In the genomic region with DNA sequence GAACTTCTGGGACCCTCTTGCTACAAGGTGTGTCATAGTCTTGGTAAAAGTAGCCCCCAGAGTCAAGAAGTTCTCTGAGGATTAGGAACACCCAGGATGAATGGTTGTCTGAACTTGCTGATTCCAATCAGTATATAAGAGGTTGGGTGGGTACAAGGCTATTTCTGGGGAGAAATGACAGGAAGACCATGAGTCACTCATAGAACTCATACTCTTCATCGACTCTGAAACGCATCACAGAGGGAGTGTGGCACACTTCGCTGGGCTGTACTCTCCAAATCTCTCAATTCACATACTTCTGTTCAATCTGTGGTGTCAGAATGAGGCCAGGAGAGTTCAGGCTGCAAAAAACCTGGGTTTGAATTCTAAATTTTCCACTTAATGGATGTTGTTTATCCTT, we compare ENCODE assay signal across 22 cellular contexts.
A peak's percentile ranks its signal among the peaks of the same experiment; 100 is the strongest.
DNase-seq lines count a peak whose midpoint lies in the region; ATAC-seq and TF ChIP-seq lines count a peak whose summit lies in the region.
"Had no signal": no experiment of that assay in that cellular context is flagged by ENCODE, and none has a peak within 500 bp of the region (broad histone marks: within the 10 kb centered on the region; RNA-seq: fewer than 3 reads in every experiment).

No MANE protein-coding gene starts in this region.

- H3K27me3 Mint-ChIP-seq in mesothelial cell of epicardium (ENCODE audit: low read depth), result peaks cover 23% of the 10 kb centered on the region
- H3K27me3 Mint-ChIP-seq: memory B cell had no signal

- H3K36me3 Mint-ChIP-seq in mesothelial cell of epicardium, result no peaks in the 10 kb centered on the region
- H3K36me3 Mint-ChIP-seq: CD4-positive, alpha-beta memory T cell; memory B cell; stimulated activated naive B cell treated with anti-CD40 and anti-IgM and Interleukin-4, amounts not matched to agents 10 μg/mL and 1 μg/mL and 100 μg/mL, for 72 hours had no signal

- H3K27me3 ChIP-seq in DND-41 (ENCODE audit: insufficient read depth, low read length, poor library complexity), result no peaks in the 10 kb centered on the region
- H3K27me3 ChIP-seq in GM23248 (replicated peaks; ENCODE audit: insufficient read depth), result peaks cover 67% of the 10 kb centered on the region

- H3F3A ChIP-seq in GM23248 (ENCODE audit: insufficient read depth), result peaks cover 25% of the 10 kb centered on the region; the same call in 1 of the 2 replicates

- H2AFZ ChIP-seq in DND-41 (ENCODE audit: low read depth, low read length) (no peak overlapping the region; the same call in 1 of the 2 replicates), GM23248 (no peak overlapping the region)

- in situ Hi-C loops in GM23248 (cut with MboI), result no loop called here

- peak overlapping the region; percentile 93 for H3K27ac Mint-ChIP-seq in mesothelial cell of epicardium
- H3K27ac Mint-ChIP-seq: activated CD4-positive, alpha-beta T cell treated with anti-CD3 and anti-CD28 coated beads, Interleukin-2, amount 10 ng/mL, durations not matched to agents 24 days and 14 days; memory B cell; stimulated activated naive B cell treated with anti-CD40 and anti-IgM and Interleukin-4, amounts not matched to agents 10 μg/mL and 1 μg/mL and 100 μg/mL, for 72 hours had no signal

- no peak overlapping the region for H3K4me3 Mint-ChIP-seq in mesothelial cell of epicardium
- H3K4me3 Mint-ChIP-seq: activated CD4-positive, alpha-beta T cell treated with anti-CD3 and anti-CD28 coated beads, Interleukin-2, amount 10 ng/mL, durations not matched to agents 24 days and 14 days; memory B cell; nephron progenitor cell; stimulated activated naive B cell treated with anti-CD40 and anti-IgM and Interleukin-4, amounts not matched to agents 10 μg/mL and 1 μg/mL and 100 μg/mL, for 72 hours had no signal

- no peaks in the 10 kb centered on the region for H3K9me3 Mint-ChIP-seq in mesothelial cell of epicardium
- H3K9me3 Mint-ChIP-seq: activated CD4-positive, alpha-beta T cell treated with anti-CD3 and anti-CD28 coated beads, Interleukin-2, amount 10 ng/mL, durations not matched to agents 24 days and 14 days; nephron progenitor cell; stimulated activated naive B cell treated with anti-CD40 and anti-IgM and Interleukin-4, amounts not matched to agents 10 μg/mL and 1 μg/mL and 100 μg/mL, for 72 hours had no signal

- ATAC-seq in DND-41 (ENCODE audit: insufficient read depth, low read depth), result no peak
- ATAC-seq in GM19328 (IDR thresholded peaks at IDR 0.05; ENCODE audit: unreplicated experiment), result no peak
- ATAC-seq: HCT116, left colon had no signal

- H3K4me2 ChIP-seq in DND-41 (ENCODE audit: insufficient read depth, low read length), result peak overlapping the region; percentile 47
- peak overlapping the region; percentile 68 for H3K4me2 ChIP-seq in GM23248 (ENCODE audit: unreplicated experiment)

- H3K27ac ChIP-seq in DND-41 (ENCODE audit: low read length), result peak overlapping the region; percentile 98
- no peak overlapping the region for H3K27ac ChIP-seq in GM23248
- peak overlapping the region; percentile 23; the same call in 1 of the 2 replicates for H3K27ac ChIP-seq in VCaP

- peaks cover 14% of the 10 kb centered on the region for H3K79me2 ChIP-seq in DND-41 (ENCODE audit: insufficient read depth, low read length)
- no peaks in the 10 kb centered on the region for H3K79me2 ChIP-seq in GM23248 (ENCODE audit: insufficient read depth)

- H3K36me3 ChIP-seq in DND-41 (ENCODE audit: insufficient read depth, low read length) (no peaks in the 10 kb centered on the region), GM23248 (ENCODE audit: low read depth) (no peaks in the 10 kb centered on the region)

- DNase-seq in DND-41 (peak; percentile 42), GM23248 (no peak), mesothelial cell of epicardium (ENCODE audit: low spot score in 2 of 2, unreplicated experiment in 2 of 2) (no peak), DMS 273 (lab: John Stamatoyannopoulos, UW; ENCODE audit: unreplicated experiment) (no peak), NCI-H774 (lab: John Stamatoyannopoulos, UW) (no peak)
- DNase-seq: activated CD4-positive, alpha-beta T cell treated with anti-CD3 and anti-CD28 coated beads, Interleukin-2, amount 10 ng/mL, durations not matched to agents 24 days and 14 days; activated gamma-delta T cell; CD4-positive, alpha-beta memory T cell; central memory CD4-positive, alpha-beta T cell; DMS153; head of caudate nucleus; left colon; MV-4-11; nephron progenitor cell; SHP77; stimulated activated CD4-positive, alpha-beta T cell treated with anti-CD3 and anti-CD28 coated beads, Interleukin-2, amount 100 ng/mL, for 24 hours; stimulated activated naive B cell treated with anti-CD40 and anti-IgM and Interleukin-4, amounts not matched to agents 10 μg/mL and 1 μg/mL and 100 μg/mL, for 72 hours; T-helper 1 cell had no signal

- peaks cover 50% of the 10 kb centered on the region for H3K4me1 Mint-ChIP-seq in mesothelial cell of epicardium
- H3K4me1 Mint-ChIP-seq: memory B cell had no signal

- TF ChIP-seq CTCF in DND-41 (IDR thresholded peaks at IDR 0.05; ENCODE audit: borderline replicate concordance, extremely low read depth, low read length, poor library complexity, severe bottlenecking) (no peak), VCaP (conservative IDR thresholded peaks at IDR 0.05) (no peak), mesothelial cell of epicardium (IDR thresholded peaks at IDR 0.05; ENCODE audit: unreplicated experiment) (no peak)

- H4K20me1 ChIP-seq in DND-41 (ENCODE audit: insufficient read depth, low read length) (no peaks in the 10 kb centered on the region), GM23248 (ENCODE audit: insufficient read depth) (no peaks in the 10 kb centered on the region)

- peaks cover 77% of the 10 kb centered on the region for H3K4me1 ChIP-seq in DND-41 (ENCODE audit: insufficient read depth, low read length)
- peaks cover 15% of the 10 kb centered on the region for H3K4me1 ChIP-seq in GM23248 (ENCODE audit: insufficient read depth)

- no peaks in the 10 kb centered on the region for H3K9me2 ChIP-seq in GM23248 (ENCODE audit: insufficient read depth)

- H3K4me3 ChIP-seq in DND-41 (ENCODE audit: low read depth in 1 of 2, low read length in 2 of 2) (no peak overlapping the region; a peak in 1 of 4 replicates), GM23248 (no peak overlapping the region)

- H3K9me3 ChIP-seq in DND-41 (ENCODE audit: insufficient read depth, low read length, severe bottlenecking), result no peaks in the 10 kb centered on the region
- H3K9me3 ChIP-seq in GM23248 (ENCODE audit: low read depth), result no peaks in the 10 kb centered on the region

- H3K9ac ChIP-seq in DND-41 (ENCODE audit: low read depth, low read length) (peak overlapping the region; percentile 68), GM23248 (no peak overlapping the region)

- 67 to 85% methylated on average over 3 of the region's 3 CpGs for WGBS in GM23248 (ENCODE audit: low coverage in 1 of 2, low lambda C conversion rate in 2 of 2, missing lambda C conversion rate in 2 of 2), 2 experiments
